Comparison of ENCODE assay signal across 28 cellular contexts in genomic region chr5:104706570-104706969, GRCh38.
"Had no signal": no experiment of that assay in that cellular context is flagged by ENCODE, and none has a peak within 500 bp of the region (broad histone marks: within the 10 kb centered on the region; RNA-seq: fewer than 3 reads in every experiment).

No MANE protein-coding gene starts in this region.

- H3K36me3 ChIP-seq: adrenal gland, breast epithelium, Peyer's patch, SJCRH30 had no signal

- H3K27ac ChIP-seq: adrenal gland, breast epithelium, KMS-11, Peyer's patch, RWPE1, SJCRH30, VCaP had no signal

- H3K27me3 ChIP-seq: adrenal gland, breast epithelium, Peyer's patch, SJCRH30 had no signal

- H3K9me3 ChIP-seq: adrenal gland, Peyer's patch, SJCRH30, SK-N-SH had no signal

- H3K4me2 ChIP-seq: KMS-11, SK-N-SH had no signal

- H3K4me1 ChIP-seq: adrenal gland, breast epithelium, Peyer's patch had no signal

- DNase-seq: activated CD4-positive, alpha-beta memory T cell treated with anti-CD3 and anti-CD28 coated beads for 36 hours; activated CD4-positive, alpha-beta T cell treated with anti-CD3 and anti-CD28 coated beads, Interleukin-2, amount 10 ng/mL, durations not matched to agents 7 days and 5 days; activated CD4-positive, CD25-positive, alpha-beta regulatory T cell; activated CD8-positive, alpha-beta memory T cell treated with anti-CD3 and anti-CD28 coated beads for 24 hours; activated gamma-delta T cell; activated naive CD4-positive, alpha-beta T cell treated with anti-CD3 and anti-CD28 coated beads for 36 hours; activated naive CD8-positive, alpha-beta T cell treated with anti-CD3 and anti-CD28 coated beads for 36 hours; activated T-cell treated with anti-CD3 and anti-CD28 coated beads for 4 hours; activated T-cell treated with anti-CD3 and anti-CD28 coated beads, Interleukin-2, amount 50 U/mL, for 48 hours; adrenal gland; aorta; caudate nucleus; MM.1S; NCI-H1105 treated with DMSO at 0.1 percent for 48 hours; NCI-H1436 treated with DMSO at 0.1 percent for 48 hours; NCI-H187; NCI-H2081; NCI-H510A treated with DMSO at 0.1 percent for 48 hours; NCI-H69; Peyer's patch; Right ventricle myocardium superior; SJCRH30; SK-N-SH; T-helper 1 cell had no signal

- H3K9ac ChIP-seq: KMS-11, SK-N-SH had no signal

- H3K4me3 ChIP-seq: adrenal gland, breast epithelium, Peyer's patch, SJCRH30 had no signal
